Comparison of ENCODE assay signal across 25 cellular contexts in genomic region chr3:7393944-7394605, GRCh38.
"Had no signal": no experiment of that assay in that cellular context is flagged by ENCODE, and none has a peak within 500 bp of the region (broad histone marks: within the 10 kb centered on the region; RNA-seq: fewer than 3 reads in every experiment).

No MANE protein-coding gene starts in this region.

- DNase-seq: activated CD4-positive, alpha-beta memory T cell treated with anti-CD3 and anti-CD28 coated beads, Interleukin-2, amount 10 ng/mL, durations not matched to agents 7 days and 5 days; activated CD4-positive, alpha-beta T cell treated with anti-CD3 and anti-CD28 coated beads, Interleukin-2, amount 50 U/mL, for 1 hour; activated CD4-positive, CD25-positive, alpha-beta regulatory T cell; activated gamma-delta T cell treated with Interleukin-2 at 50 U/mL for 16 hours; activated naive CD4-positive, alpha-beta T cell treated with anti-CD3 and anti-CD28 coated beads, Interleukin-2, amount 50 U/mL, for 16 hours; activated naive CD8-positive, alpha-beta T cell treated with anti-CD3 and anti-CD28 coated beads, Interleukin-2, amount 10 ng/mL, durations not matched to agents 7 days and 5 days; activated T-cell treated with anti-CD3 and anti-CD28 coated beads for 4 hours; activated T-cell treated with anti-CD3 and anti-CD28 coated beads, Interleukin-2, amount 50 U/mL, for 48 hours; adrenal gland; anterior cingulate cortex; cerebellar nuclear complex; MG63; NCI-H1105; NCI-H1436; NCI-H1694 treated with DMSO at 0.1 percent for 48 hours; NCI-H2029 treated with DMSO at 0.1 percent for 48 hours; NCI-H345; NCI-H510A; NCI-H526 treated with DMSO at 0.1 percent for 48 hours; PC-3; SHP77; T-helper 17 cell; T-helper 9 cell had no signal

- H3K36me3 ChIP-seq: adrenal gland, MG63, SJSA1 had no signal

- H3K4me3 ChIP-seq: adrenal gland, MG63, SJSA1 had no signal

- H3K4me1 ChIP-seq: adrenal gland, SJSA1 had no signal

- H3K27me3 ChIP-seq: adrenal gland, MG63, SJSA1 had no signal

- H3K27ac ChIP-seq: adrenal gland, SJSA1 had no signal

- ATAC-seq: activated T-helper 17 cell treated with anti-CD3 and anti-CD28 coated beads, Interleukin-2, amount 50 U/mL, for 72 hours; PC-3; T-helper 17 cell had no signal
